ENCODE assay signal across 1 cellular context in genomic region chr2:230564805-230565779, GRCh38.
TF ChIP-seq lines count a peak whose summit lies in the region.

No MANE protein-coding gene starts in this region.

TF ChIP-seq in WTC11, 78 proteins besides CTCF, POLR2A, EP300 and RAD21 (continued from another document):
- no peak for TF ChIP-seq ATF2 (CRISPR knock-in tag; IDR thresholded peaks at IDR 0.05; ENCODE audit: borderline replicate concordance, low read depth)
